8 cellular contexts compared by ENCODE assay signal in genomic region chr16:75402821-75403475, GRCh38. TPM values are rescaled to one million over a fixed set of nuclear protein-coding genes. Genes with fewer than 3 reads are reported as not detected.
A peak's percentile ranks its signal among the peaks of the same experiment; 100 is the strongest.
DNase-seq lines count a peak whose midpoint lies in the region; ATAC-seq and TF ChIP-seq lines count a peak whose summit lies in the region.

No MANE protein-coding gene starts in this region.

- no peak overlapping the region for H3K4me3 ChIP-seq in WERI-Rb-1 (ENCODE audit: low read depth, low read length)
- H3K4me3 ChIP-seq in left ventricle myocardium inferior = no peak overlapping the region
- H3K4me3 ChIP-seq in stomach = no peak overlapping the region

- no peak for TF ChIP-seq POLR2A in stomach (IDR thresholded peaks at IDR 0.05)

- H3K4me1 ChIP-seq in left ventricle myocardium inferior (peaks cover 27% of the 10 kb centered on the region), stomach (peaks cover 0 to 12% (median 3%) of the 10 kb centered on the region in 4 donors)

- TF ChIP-seq EP300 in stomach (IDR thresholded peaks at IDR 0.05) = no peak

- intact Hi-C loops in left ventricle myocardium inferior (cut with micrococcal nuclease) (no loop called here), stomach (cut with DNase I; ENCODE audit: low total_unique reads) (no loop called here)

- H3K36me3 ChIP-seq in WERI-Rb-1 (peaks cover 45% of the 10 kb centered on the region), left ventricle myocardium inferior (peaks cover 17% of the 10 kb centered on the region), stomach (peaks cover 0 to 30% (median 29%) of the 10 kb centered on the region in 4 donors)

- TF ChIP-seq CTCF in WERI-Rb-1 (IDR thresholded peaks at IDR 0.05; ENCODE audit: low read depth, low read length) (peak; percentile 25; the same call in 1 of the 2 replicates), left ventricle myocardium inferior (IDR thresholded peaks at IDR 0.05; ENCODE audit: borderline replicate concordance) (peak; percentile 82), stomach (IDR thresholded peaks at IDR 0.05) (peak in 4 of 7 experiments; percentile 56 to 69 (median 62))

- peak; percentile 29 for DNase-seq in NCI-H1105 treated with DMSO at 0.1 percent for 48 hours (lab: John Stamatoyannopoulos, UW)
- DNase-seq in NCI-H1105 (lab: John Stamatoyannopoulos, UW) = no peak
- peak; percentile 38 for DNase-seq in HS-5 (ENCODE audit: low read depth)
- DNase-seq in WERI-Rb-1 = no peak
- DNase-seq in left ventricle myocardium inferior = no peak
- no peak for DNase-seq in stomach
- DNase-seq in putamen (ENCODE audit: low spot score) = no peak

- H3K27ac ChIP-seq in WERI-Rb-1 (no peak overlapping the region), left ventricle myocardium inferior (replicated peaks) (peak overlapping the region; percentile 76), stomach (peak overlapping the region in 4 of 5 donors; percentile 15 to 52 (median 24))

- ATAC-seq in HG02938 (IDR thresholded peaks at IDR 0.05; ENCODE audit: unreplicated experiment) = no peak

- H3K27me3 ChIP-seq in WERI-Rb-1 (ENCODE audit: insufficient read depth, low read depth, severe bottlenecking) (no peaks in the 10 kb centered on the region), left ventricle myocardium inferior (ENCODE audit: low read depth) (no peaks in the 10 kb centered on the region), stomach (no peaks in the 10 kb centered on the region)

- 33 to 42% (median 40%) methylated on average over 3 of the region's 3 CpGs for WGBS in stomach, 5 donors

- H3K9me3 ChIP-seq in WERI-Rb-1 (ENCODE audit: severe bottlenecking) (no peaks in the 10 kb centered on the region), left ventricle myocardium inferior (replicated peaks) (no peaks in the 10 kb centered on the region), stomach (no peaks in the 10 kb centered on the region)

RNA-seq across cellular contexts. Expression of gene CFDP1, which starts 30.4 kb away (rescaled TPM):
- 24.9 TPM for total RNA-seq in left ventricle myocardium inferior
- 100 to 1,000 TPM in 1 of 5 donors, 10 to 100 TPM in 3, not detected in 1; 25.8 to 104 (median 63.9) TPM for total RNA-seq in stomach
- polyA plus RNA-seq in stomach = 100 to 1,000 TPM in 1 of 3 donors, 10 to 100 TPM in 2; 49.4 to 126 (median 60.7) TPM

Comparison
In these comparisons a context has a peak if more than half of its experiments do, and no peak if none do; other contexts are left out.
1. DNase-seq: peak in NCI-H1105 treated with DMSO at 0.1 percent for 48 hours (single experiment) and HS-5 (single experiment); none in NCI-H1105 (single experiment), WERI-Rb-1 (single experiment), left ventricle myocardium inferior (single experiment), stomach (single experiment) and putamen (single experiment).
2. CTCF ChIP-seq: peak in every context shown above with its lines; median percentile 82 in left ventricle myocardium inferior; 62 in stomach; 25 in WERI-Rb-1.